31 cellular contexts compared by ENCODE assay signal in genomic region chr12:83321971-83322370, GRCh38.
"Had no signal": no experiment of that assay in that cellular context is flagged by ENCODE, and none has a peak within 500 bp of the region (broad histone marks: within the 10 kb centered on the region; RNA-seq: fewer than 3 reads in every experiment).

No MANE protein-coding gene starts in this region.

- H3K27me3 ChIP-seq: adrenal gland, body of pancreas, brain microvascular endothelial cell, breast epithelium had no signal

- H3K4me1 ChIP-seq: body of pancreas, breast epithelium had no signal

- H3K4me3 ChIP-seq: adrenal gland, body of pancreas, breast epithelium had no signal

- H3K36me3 ChIP-seq: adrenal gland, brain microvascular endothelial cell, breast epithelium had no signal

- DNase-seq: activated B cell treated with CpG ODN at 0.5 μM for 24 hours; activated CD4-positive, alpha-beta memory T cell treated with anti-CD3 and anti-CD28 coated beads for 36 hours; activated CD4-positive, alpha-beta T cell treated with anti-CD3 and anti-CD28 coated beads for 4 hours; activated CD4-positive, alpha-beta T cell treated with anti-CD3 and anti-CD28 coated beads, Interleukin-2, amount 10 ng/mL, durations not matched to agents 24 days and 14 days; activated CD4-positive, alpha-beta T cell treated with anti-CD3 and anti-CD28 coated beads, Interleukin-2, amount 50 U/mL, for 1 hour; activated CD4-positive, alpha-beta T cell treated with anti-CD3 and anti-CD28 coated beads, Interleukin-2, amount 50 U/mL, for 4 hours; activated CD4-positive, CD25-positive, alpha-beta regulatory T cell treated with anti-CD3 and anti-CD28 coated beads, Interleukin-2, amount 50 U/mL, for 72 hours; activated CD8-positive, alpha-beta memory T cell treated with anti-CD3 and anti-CD28 coated beads, Interleukin-2, amount 50 U/mL, for 4 hours; activated CD8-positive, alpha-beta T cell treated with anti-CD3 and anti-CD28 coated beads for 36 hours; activated effector memory CD4-positive, alpha-beta T cell treated with anti-CD3 and anti-CD28 coated beads, Interleukin-2, amount 50 U/mL, for 16 hours; activated gamma-delta T cell treated with Interleukin-2 at 50 U/mL for 16 hours; activated naive CD4-positive, alpha-beta T cell; activated naive CD4-positive, alpha-beta T cell treated with anti-CD3 and anti-CD28 coated beads for 36 hours; activated naive CD4-positive, alpha-beta T cell treated with anti-CD3 and anti-CD28 coated beads, Interleukin-2, amount 50 U/mL, for 16 hours; activated naive CD8-positive, alpha-beta T cell treated with anti-CD3 and anti-CD28 coated beads for 36 hours; activated T-cell treated with anti-CD3 and anti-CD28 coated beads for 4 hours; activated T-cell treated with anti-CD3 and anti-CD28 coated beads, Interleukin-2, amount 50 U/mL, for 1 hour; activated T-cell treated with anti-CD3 and anti-CD28 coated beads, Interleukin-2, amount 50 U/mL, for 4 hours; activated T-cell treated with anti-CD3 and anti-CD28 coated beads, Interleukin-2, amount 50 U/mL, for 72 hours; adrenal gland; amniotic stem cell; aorta; body of pancreas; brain microvascular endothelial cell; central memory CD4-positive, alpha-beta T cell; T-helper 2 cell; T-helper 9 cell had no signal

- H3K9me3 ChIP-seq: adrenal gland, body of pancreas, breast epithelium had no signal

- ATAC-seq: activated CD8-positive, alpha-beta T cell treated with anti-CD3 and anti-CD28 coated beads for 36 hours; activated naive CD4-positive, alpha-beta T cell treated with anti-CD3 and anti-CD28 coated beads, Interleukin-2, amount 50 U/mL, for 72 hours; activated T-cell treated with anti-CD3 and anti-CD28 coated beads, Interleukin-2, amount 50 U/mL, for 4 hours; activated T-cell treated with anti-CD3 and anti-CD28 coated beads, Interleukin-2, amount 50 U/mL, for 72 hours; activated T-helper 17 cell treated with anti-CD3 and anti-CD28 coated beads, Interleukin-2, amount 50 U/mL, for 72 hours; body of pancreas had no signal

- H3K27ac ChIP-seq: adrenal gland, body of pancreas, brain microvascular endothelial cell, breast epithelium, VCaP had no signal
